ENCODE assay signal across 19 cellular contexts in the genomic region with DNA sequence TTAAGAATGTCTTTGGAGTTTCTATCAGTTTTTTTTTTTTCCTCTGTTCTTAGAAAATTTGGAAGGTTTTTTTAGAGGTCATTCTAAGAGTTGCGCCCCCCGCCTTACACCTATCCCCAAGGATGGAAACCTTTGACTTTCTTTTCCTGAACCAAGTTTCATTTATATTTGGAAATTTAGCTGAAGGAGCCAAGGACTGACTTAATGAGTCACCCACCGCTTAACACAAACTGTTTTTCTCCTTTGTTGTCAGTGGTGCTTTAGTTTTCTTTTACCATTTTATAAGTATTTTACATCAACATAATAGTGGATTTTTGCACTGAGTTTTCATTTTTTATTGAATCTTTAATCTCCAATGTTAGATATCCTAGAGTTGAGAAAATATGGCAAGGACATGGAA. TPM values are rescaled to one million over a fixed set of nuclear protein-coding genes. Genes with fewer than 3 reads are reported as not detected.
DNase-seq lines count a peak whose midpoint lies in the region; ATAC-seq, FAIRE-seq and TF ChIP-seq lines count a peak whose summit lies in the region.
"Had no signal": no experiment of that assay in that cellular context is flagged by ENCODE, and none has a peak within 500 bp of the region (broad histone marks: within the 10 kb centered on the region; RNA-seq: fewer than 3 reads in every experiment).

No MANE protein-coding gene starts in this region.

- CTCF ChIA-PET in Calu3 (lab: Charles Lee), result no interaction called here
- CTCF ChIA-PET in endothelial cell of umbilical vein (lab: Charles Lee), result interaction anchor here (0.9 to 1.1 kb wide), 2 partner anchors 8 to 12 kb away, joined by 3 read pairs; no protein-coding TSS in a partner anchor

- TF ChIP-seq POLR2A in endothelial cell of umbilical vein (IDR thresholded peaks at IDR 0.05; ENCODE audit: low read depth, low read length) (no peak), gastrocnemius medialis (IDR thresholded peaks at IDR 0.05) (no peak)

- POLR2A ChIA-PET in endothelial cell of umbilical vein (lab: Charles Lee), result no interaction called here

- H3K27ac ChIP-seq in OCI-LY3 (ENCODE audit: low read length), result peak overlapping the region; percentile 47; the same call in 1 of the 2 replicates
- peak overlapping the region; percentile 10 for H3K27ac ChIP-seq in endothelial cell of umbilical vein (ENCODE audit: insufficient read depth, low read depth, low read length)
- H3K27ac ChIP-seq in gastrocnemius medialis, result peak overlapping the region in 3 of 4 donors; percentile 4 to 28 (median 9)
- H3K27ac ChIP-seq: BLaER1 treated with 17β-estradiol and CSF1 and Interleukin-3, amounts not matched to agents 10 nM and 100 nM; RWPE1; SJSA1 had no signal

- TF ChIP-seq CTCF in Calu3 (IDR thresholded peaks at IDR 0.05; ENCODE audit: unreplicated experiment) (no peak), OCI-LY3 (IDR thresholded peaks at IDR 0.05; ENCODE audit: low read depth, low read length) (no peak), endothelial cell of umbilical vein (IDR thresholded peaks at IDR 0.05; ENCODE audit: extremely low read depth in 1 of 2, insufficient read depth in 1 of 2, low read depth in 1 of 2, low read length in 2 of 2) (no peak), gastrocnemius medialis (IDR thresholded peaks at IDR 0.05 in 4 of 5, conservative IDR thresholded peaks at IDR 0.05 in 1 of 5) (no peak)

- ATAC-seq in gastrocnemius medialis (peak in 1 of 2 donors; percentile 61), HG02798 (IDR thresholded peaks at IDR 0.05; ENCODE audit: poor library complexity, unreplicated experiment) (no peak)
- ATAC-seq: GM12878, HCT116 had no signal

- H3K36me3 Mint-ChIP-seq in Calu3 (ENCODE audit: insufficient read depth, unreplicated experiment), result no peaks in the 10 kb centered on the region

- H3K9me1 ChIP-seq in endothelial cell of umbilical vein (replicated peaks; ENCODE audit: control insufficient read depth, extremely low read depth, insufficient read depth, low read length), result peaks cover 3% of the 10 kb centered on the region

- no peak overlapping the region for H3K4me3 Mint-ChIP-seq in Calu3 (ENCODE audit: low read depth, unreplicated experiment)

- H3K4me2 ChIP-seq in OCI-LY3 (ENCODE audit: low read length), result peak overlapping the region; percentile 77
- H3K4me2 ChIP-seq in endothelial cell of umbilical vein (ENCODE audit: insufficient read depth, low read length), result peak overlapping the region; percentile 62

- no peaks in the 10 kb centered on the region for H3K27me3 ChIP-seq in OCI-LY3 (ENCODE audit: low read depth, low read length)
- H3K27me3 ChIP-seq in endothelial cell of umbilical vein (ENCODE audit: control insufficient read depth in 2 of 2, insufficient read depth in 2 of 2, low read length in 2 of 2), result no peaks in the 10 kb centered on the region
- H3K27me3 ChIP-seq in gastrocnemius medialis, result no peaks in the 10 kb centered on the region
- H3K27me3 ChIP-seq: BLaER1 treated with 17β-estradiol and CSF1 and Interleukin-3, amounts not matched to agents 10 nM and 100 nM; SJSA1 had no signal

- intact Hi-C loops in Calu3 (cut with micrococcal nuclease; ENCODE audit: unreplicated experiment), result no loop called here
- intact Hi-C loops in endothelial cell of umbilical vein (cut with micrococcal nuclease), result no loop called here
- intact Hi-C loops in gastrocnemius medialis (cut with DNase I; ENCODE audit: low total_unique reads), result no loop called here

- H3K36me3 ChIP-seq in OCI-LY3 (replicated peaks; ENCODE audit: low read depth, low read length) (peaks cover 8% of the 10 kb centered on the region), endothelial cell of umbilical vein (ENCODE audit: control insufficient read depth in 2 of 2, extremely low read depth in 1 of 2, insufficient read depth in 2 of 2, low read length in 2 of 2) (no peaks in the 10 kb centered on the region), gastrocnemius medialis (no peaks in the 10 kb centered on the region)
- H3K36me3 ChIP-seq: SJSA1 had no signal

- H3K9ac ChIP-seq in OCI-LY3 (ENCODE audit: low read length) (no peak overlapping the region), endothelial cell of umbilical vein (replicated peaks; ENCODE audit: extremely low read depth, insufficient read depth, low read length) (no peak overlapping the region)
- H3K9ac ChIP-seq: BLaER1 treated with 17β-estradiol and CSF1 and Interleukin-3, amounts not matched to agents 10 nM and 100 nM had no signal

- no peaks in the 10 kb centered on the region for H3K27me3 Mint-ChIP-seq in Calu3 (ENCODE audit: unreplicated experiment)

- peaks cover 10% of the 10 kb centered on the region for H3K9me3 Mint-ChIP-seq in Calu3 (ENCODE audit: low read depth, unreplicated experiment)

- peaks cover 25% of the 10 kb centered on the region for H4K20me1 ChIP-seq in OCI-LY3 (ENCODE audit: insufficient read depth, low read length)
- peaks cover 10% of the 10 kb centered on the region for H4K20me1 ChIP-seq in endothelial cell of umbilical vein (replicated peaks; ENCODE audit: control insufficient read depth, extremely low read depth, insufficient read depth, low read length)

- no peak overlapping the region for H3K4me3 ChIP-seq in OCI-LY3 (ENCODE audit: low read length)
- H3K4me3 ChIP-seq in endothelial cell of umbilical vein (replicated peaks in 1 of 3; ENCODE audit: insufficient read depth in 1 of 3, low read depth in 1 of 3, low read length in 3 of 3), result no peak overlapping the region
- H3K4me3 ChIP-seq in gastrocnemius medialis, result no peak overlapping the region
- H3K4me3 ChIP-seq: BLaER1 treated with 17β-estradiol and CSF1 and Interleukin-3, amounts not matched to agents 10 nM and 100 nM; GM12878; SJSA1 had no signal

- H3K4me1 Mint-ChIP-seq in Calu3 (ENCODE audit: low read depth, unreplicated experiment), result peaks cover 42% of the 10 kb centered on the region

- H3K4me1 ChIP-seq in OCI-LY3 (ENCODE audit: low read length) (peaks cover 30% of the 10 kb centered on the region), endothelial cell of umbilical vein (ENCODE audit: control insufficient read depth, extremely low read depth, insufficient read depth, low read length) (peaks cover 30% of the 10 kb centered on the region), gastrocnemius medialis (peaks cover 57 to 87% of the 10 kb centered on the region in 2 donors)

- BruUV-seq in Calu3 (replicated peaks; lab: Mats Ljungman, UMichigan), result no TSS peak
- no TSS peak for BruUV-seq in endothelial cell of umbilical vein (replicated peaks; lab: Mats Ljungman, UMichigan)

- no peak for DNase-seq in Calu3
- no peak for DNase-seq in endothelial cell of umbilical vein (ENCODE audit: low read depth, low spot score)
- no peak for DNase-seq in gastrocnemius medialis
- DNase-seq in Kasumi-1 (lab: John Stamatoyannopoulos, UW), result no peak
- no peak for DNase-seq in C1 segment of cervical spinal cord (lab: John Stamatoyannopoulos, UW)
- DNase-seq: Caco-2, NCI-H1048, NCI-H2107, NCI-H345, NCI-H526 treated with DMSO at 0.1 percent for 48 hours had no signal

- peaks cover 90% of the 10 kb centered on the region for H3K79me2 ChIP-seq in OCI-LY3 (ENCODE audit: low read length)
- peaks cover 99% of the 10 kb centered on the region for H3K79me2 ChIP-seq in endothelial cell of umbilical vein (ENCODE audit: control insufficient read depth, insufficient read depth, low read length)

- peak overlapping the region; percentile 50 for H3K27ac Mint-ChIP-seq in Calu3 (ENCODE audit: unreplicated experiment)

- in situ Hi-C loops in gastrocnemius medialis (cut with MboI; ENCODE audit: low sequenced_read_pairs in 4 of 4), result no loop called here

- H3K9me3 ChIP-seq in OCI-LY3 (ENCODE audit: insufficient read depth, low read length), result no peaks in the 10 kb centered on the region
- H3K9me3 ChIP-seq in endothelial cell of umbilical vein (replicated peaks; ENCODE audit: control insufficient read depth, insufficient read depth, low read length), result no peaks in the 10 kb centered on the region
- no peaks in the 10 kb centered on the region for H3K9me3 ChIP-seq in gastrocnemius medialis
- H3K9me3 ChIP-seq: SJSA1 had no signal

- FAIRE-seq in endothelial cell of umbilical vein (lab: Jason Lieb, UNC), result no peak
- FAIRE-seq: GM12878, GM18507, HTR-8/SVneo had no signal

- dilution Hi-C loops in endothelial cell of umbilical vein (cut with MboI; ENCODE audit: extremely low pct_ligation_motif_present, low sequenced_read_pairs), result no loop called here

- no peak overlapping the region for H2AFZ ChIP-seq in OCI-LY3 (ENCODE audit: low read depth, low read length)
- no peak overlapping the region for H2AFZ ChIP-seq in endothelial cell of umbilical vein (ENCODE audit: low read depth, low read length)

TF ChIP-seq in endothelial cell of umbilical vein, 7 proteins besides CTCF, POLR2A, EP300 and RAD21:
- TF ChIP-seq GATA2 (IDR thresholded peaks at IDR 0.05; ENCODE audit: insufficient read depth, insufficient read length, low read depth, low read length) (no peak), MYC (IDR thresholded peaks at IDR 0.05; ENCODE audit: low read depth, low read length) (no peak), POLR2AphosphoS5 (IDR thresholded peaks at IDR 0.05; ENCODE audit: insufficient read depth, low read depth, low read length) (no peak)
TF ChIP-seq in endothelial cell of umbilical vein: peak in this region for 0.

RNA-seq across cellular contexts. Expression of a gene that starts 25.3 kb away (rescaled TPM):
- 21.8 and 22.1 TPM in 2 replicates for total RNA-seq in Calu3 (2022)
- 66.9 and 67.5 TPM in 2 replicates for total RNA-seq in endothelial cell of umbilical vein
- polyA plus RNA-seq in endothelial cell of umbilical vein, result 13.6 and 14.4 TPM in 2 replicates
- polyA plus RNA-seq in endothelial cell of umbilical vein (2011; cell fraction: cytosol; rRNA removed), result 17.7 and 18.1 TPM in 2 replicates
- polyA plus RNA-seq in endothelial cell of umbilical vein (2011; cell fraction: nucleus; rRNA removed), result 44.6 and 56.6 TPM in 2 replicates
- polyA plus RNA-seq in endothelial cell of umbilical vein (2012), result 51.0 TPM in 2 replicates
- 66.9 and 78.5 TPM in 2 replicates for polyA minus RNA-seq in endothelial cell of umbilical vein
- 31.7 TPM for polyA minus RNA-seq in endothelial cell of umbilical vein (2011; cell fraction: cytosol; rRNA and poly(A)+ RNA removed)
- 227 and 311 TPM in 2 replicates for polyA minus RNA-seq in endothelial cell of umbilical vein (2011; cell fraction: nucleus; rRNA and poly(A)+ RNA removed)
- total RNA-seq in gastrocnemius medialis, result 100 to 1,000 TPM in 3 of 4 donors, 10 to 100 TPM in 1; 99.4 to 130 (median 107) TPM
